1 cellular context compared by ENCODE assay signal in the genomic region with DNA sequence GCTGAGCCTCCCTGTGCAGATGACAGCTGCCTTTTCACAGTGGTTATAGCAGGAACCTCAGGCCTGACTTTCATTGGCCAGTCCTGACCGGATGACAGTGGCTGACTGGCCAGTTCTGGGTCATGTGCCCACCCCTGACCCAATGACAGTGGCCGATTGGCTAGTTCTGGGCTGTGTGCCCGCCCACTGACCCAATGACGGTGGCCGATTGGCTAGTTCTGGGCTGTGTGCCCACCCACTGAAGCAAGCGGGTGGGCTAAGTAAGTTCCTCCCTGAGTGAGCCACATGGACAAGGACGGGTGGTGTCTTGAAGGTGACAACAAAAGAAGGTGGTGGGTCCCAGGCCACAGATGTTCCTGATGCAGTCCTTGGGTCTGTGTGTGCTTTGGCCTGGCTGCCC.
TF ChIP-seq lines count a peak whose summit lies in the region.

No MANE protein-coding gene starts in this region.

TF ChIP-seq in HepG2, 621 proteins besides CTCF, POLR2A, EP300 and RAD21:
- TF ChIP-seq DR1 (CRISPR knock-in tag; IDR thresholded peaks at IDR 0.05) = no peak
- TF ChIP-seq DNMT3B (CRISPR knock-in tag; conservative IDR thresholded peaks at IDR 0.05) = no peak
- peak; percentile 93 for TF ChIP-seq NFYC (CRISPR knock-in tag; IDR thresholded peaks at IDR 0.05)
- peak; percentile 90 for TF ChIP-seq NFYB (CRISPR knock-in tag; IDR thresholded peaks at IDR 0.05)
- no peak for TF ChIP-seq ZNF841 (CRISPR knock-in tag; IDR thresholded peaks at IDR 0.05; ENCODE audit: borderline replicate concordance)
- TF ChIP-seq ZNF678 (CRISPR knock-in tag; IDR thresholded peaks at IDR 0.05) = no peak
- no peak for TF ChIP-seq TOE1 (CRISPR knock-in tag; IDR thresholded peaks at IDR 0.05)
- no peak for TF ChIP-seq NCOR1 (IDR thresholded peaks at IDR 0.05; ENCODE audit: borderline replicate concordance, low read length)
- TF ChIP-seq, protein P1, sequence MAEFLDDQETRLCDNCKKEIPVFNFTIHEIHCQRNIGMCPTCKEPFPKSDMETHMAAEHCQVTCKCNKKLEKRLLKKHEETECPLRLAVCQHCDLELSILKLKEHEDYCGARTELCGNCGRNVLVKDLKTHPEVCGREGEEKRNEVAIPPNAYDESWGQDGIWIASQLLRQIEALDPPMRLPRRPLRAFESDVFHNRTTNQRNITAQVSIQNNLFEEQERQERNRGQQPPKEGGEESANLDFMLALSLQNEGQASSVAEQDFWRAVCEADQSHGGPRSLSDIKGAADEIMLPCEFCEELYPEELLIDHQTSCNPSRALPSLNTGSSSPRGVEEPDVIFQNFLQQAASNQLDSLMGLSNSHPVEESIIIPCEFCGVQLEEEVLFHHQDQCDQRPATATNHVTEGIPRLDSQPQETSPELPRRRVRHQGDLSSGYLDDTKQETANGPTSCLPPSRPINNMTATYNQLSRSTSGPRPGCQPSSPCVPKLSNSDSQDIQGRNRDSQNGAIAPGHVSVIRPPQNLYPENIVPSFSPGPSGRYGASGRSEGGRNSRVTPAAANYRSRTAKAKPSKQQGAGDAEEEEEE (CRISPR knock-in tag; IDR thresholded peaks at IDR 0.05; ENCODE audit: borderline replicate concordance) = no peak
- TF ChIP-seq, protein P2, sequence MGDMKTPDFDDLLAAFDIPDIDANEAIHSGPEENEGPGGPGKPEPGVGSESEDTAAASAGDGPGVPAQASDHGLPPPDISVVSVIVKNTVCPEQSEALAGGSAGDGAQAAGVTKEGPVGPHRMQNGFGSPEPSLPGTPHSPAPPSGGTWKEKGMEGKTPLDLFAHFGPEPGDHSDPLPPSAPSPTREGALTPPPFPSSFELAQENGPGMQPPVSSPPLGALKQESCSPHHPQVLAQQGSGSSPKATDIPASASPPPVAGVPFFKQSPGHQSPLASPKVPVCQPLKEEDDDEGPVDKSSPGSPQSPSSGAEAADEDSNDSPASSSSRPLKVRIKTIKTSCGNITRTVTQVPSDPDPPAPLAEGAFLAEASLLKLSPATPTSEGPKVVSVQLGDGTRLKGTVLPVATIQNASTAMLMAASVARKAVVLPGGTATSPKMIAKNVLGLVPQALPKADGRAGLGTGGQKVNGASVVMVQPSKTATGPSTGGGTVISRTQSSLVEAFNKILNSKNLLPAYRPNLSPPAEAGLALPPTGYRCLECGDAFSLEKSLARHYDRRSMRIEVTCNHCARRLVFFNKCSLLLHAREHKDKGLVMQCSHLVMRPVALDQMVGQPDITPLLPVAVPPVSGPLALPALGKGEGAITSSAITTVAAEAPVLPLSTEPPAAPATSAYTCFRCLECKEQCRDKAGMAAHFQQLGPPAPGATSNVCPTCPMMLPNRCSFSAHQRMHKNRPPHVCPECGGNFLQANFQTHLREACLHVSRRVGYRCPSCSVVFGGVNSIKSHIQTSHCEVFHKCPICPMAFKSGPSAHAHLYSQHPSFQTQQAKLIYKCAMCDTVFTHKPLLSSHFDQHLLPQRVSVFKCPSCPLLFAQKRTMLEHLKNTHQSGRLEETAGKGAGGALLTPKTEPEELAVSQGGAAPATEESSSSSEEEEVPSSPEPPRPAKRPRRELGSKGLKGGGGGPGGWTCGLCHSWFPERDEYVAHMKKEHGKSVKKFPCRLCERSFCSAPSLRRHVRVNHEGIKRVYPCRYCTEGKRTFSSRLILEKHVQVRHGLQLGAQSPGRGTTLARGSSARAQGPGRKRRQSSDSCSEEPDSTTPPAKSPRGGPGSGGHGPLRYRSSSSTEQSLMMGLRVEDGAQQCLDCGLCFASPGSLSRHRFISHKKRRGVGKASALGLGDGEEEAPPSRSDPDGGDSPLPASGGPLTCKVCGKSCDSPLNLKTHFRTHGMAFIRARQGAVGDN (CRISPR knock-in tag; IDR thresholded peaks at IDR 0.05) = 0 out of 2 replicates have a peak, but pooled peaks have one; percentile 5
- TF ChIP-seq MXI1 (IDR thresholded peaks at IDR 0.05; ENCODE audit: borderline replicate concordance, low read depth, low read length) = no peak
- no peak for TF ChIP-seq ZNF883 (CRISPR knock-in tag; IDR thresholded peaks at IDR 0.05; ENCODE audit: not compliant biosample characterization)
- TF ChIP-seq, protein P3, sequence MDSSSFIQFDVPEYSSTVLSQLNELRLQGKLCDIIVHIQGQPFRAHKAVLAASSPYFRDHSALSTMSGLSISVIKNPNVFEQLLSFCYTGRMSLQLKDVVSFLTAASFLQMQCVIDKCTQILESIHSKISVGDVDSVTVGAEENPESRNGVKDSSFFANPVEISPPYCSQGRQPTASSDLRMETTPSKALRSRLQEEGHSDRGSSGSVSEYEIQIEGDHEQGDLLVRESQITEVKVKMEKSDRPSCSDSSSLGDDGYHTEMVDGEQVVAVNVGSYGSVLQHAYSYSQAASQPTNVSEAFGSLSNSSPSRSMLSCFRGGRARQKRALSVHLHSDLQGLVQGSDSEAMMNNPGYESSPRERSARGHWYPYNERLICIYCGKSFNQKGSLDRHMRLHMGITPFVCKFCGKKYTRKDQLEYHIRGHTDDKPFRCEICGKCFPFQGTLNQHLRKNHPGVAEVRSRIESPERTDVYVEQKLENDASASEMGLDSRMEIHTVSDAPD (CRISPR knock-in tag; IDR thresholded peaks at IDR 0.05) = no peak
- no peak for TF ChIP-seq ZNF101 (CRISPR knock-in tag; IDR thresholded peaks at IDR 0.05; ENCODE audit: borderline replicate concordance, low read depth)
- peak; percentile 87 for TF ChIP-seq SP2 (CRISPR knock-in tag; IDR thresholded peaks at IDR 0.05)
- TF ChIP-seq, protein P4, sequence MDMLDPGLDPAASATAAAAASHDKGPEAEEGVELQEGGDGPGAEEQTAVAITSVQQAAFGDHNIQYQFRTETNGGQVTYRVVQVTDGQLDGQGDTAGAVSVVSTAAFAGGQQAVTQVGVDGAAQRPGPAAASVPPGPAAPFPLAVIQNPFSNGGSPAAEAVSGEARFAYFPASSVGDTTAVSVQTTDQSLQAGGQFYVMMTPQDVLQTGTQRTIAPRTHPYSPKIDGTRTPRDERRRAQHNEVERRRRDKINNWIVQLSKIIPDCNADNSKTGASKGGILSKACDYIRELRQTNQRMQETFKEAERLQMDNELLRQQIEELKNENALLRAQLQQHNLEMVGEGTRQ (IDR thresholded peaks at IDR 0.05; ENCODE audit: low read depth, low read length) = peak; percentile 86
- TF ChIP-seq, protein P4 (CRISPR knock-in tag; IDR thresholded peaks at IDR 0.05; ENCODE audit: borderline replicate concordance) = peak; percentile 93; the same call in 1 of the 2 replicates
- peak; percentile 69; the same call in 1 of the 2 replicates for TF ChIP-seq SP4 (CRISPR knock-in tag; IDR thresholded peaks at IDR 0.05)
- 0 out of 2 replicates have a peak, but pooled peaks have one; percentile 23 for TF ChIP-seq NR2C2 (CRISPR knock-in tag; IDR thresholded peaks at IDR 0.05; ENCODE audit: borderline replicate concordance)
- no peak for TF ChIP-seq HNF1A (IDR thresholded peaks at IDR 0.05; ENCODE audit: low read depth)
- TF ChIP-seq HNF1A (CRISPR knock-in tag; IDR thresholded peaks at IDR 0.05; ENCODE audit: borderline replicate concordance) = no peak
- no peak; the same call in 1 of the 2 replicates for TF ChIP-seq MYC (CRISPR knock-in tag; IDR thresholded peaks at IDR 0.05; ENCODE audit: borderline replicate concordance)
- TF ChIP-seq BCL6 (CRISPR knock-in tag; IDR thresholded peaks at IDR 0.05) = no peak
